22 cellular contexts compared by ENCODE assay signal in genomic region chr1:38528600-38528999, GRCh38.
DNase-seq lines count a peak whose midpoint lies in the region; TF ChIP-seq lines count a peak whose summit lies in the region.
"Had no signal": no experiment of that assay in that cellular context is flagged by ENCODE, and none has a peak within 500 bp of the region (broad histone marks: within the 10 kb centered on the region; RNA-seq: fewer than 3 reads in every experiment).

No MANE protein-coding gene starts in this region.

- H3K4me3 Mint-ChIP-seq in activated CD4-positive, alpha-beta T cell treated with anti-CD3 and anti-CD28 coated beads, Interleukin-2, amount 10 ng/mL, durations not matched to agents 24 days and 14 days, result peak overlapping the region; percentile 2

- H3K27ac ChIP-seq in HEK293 (ENCODE audit: extremely low read depth, low read depth, low read length) (no peak overlapping the region), thyroid gland (no peak overlapping the region)
- H3K27ac ChIP-seq: RWPE1, SK-N-MC had no signal

- no peaks in the 10 kb centered on the region for H3K36me3 ChIP-seq in HEK293 (ENCODE audit: control insufficient read depth in 2 of 2, insufficient read depth in 1 of 2, low read length in 2 of 2)
- H3K36me3 ChIP-seq in thyroid gland, result no peaks in the 10 kb centered on the region
- H3K36me3 ChIP-seq: BE2C had no signal

- H3K4me3 ChIP-seq in HEK293 (ENCODE audit: low read depth, low read length), result no peak overlapping the region
- H3K4me3 ChIP-seq in choroid plexus epithelial cell (ENCODE audit: low read depth, low read length), result no peak overlapping the region
- H3K4me3 ChIP-seq in thyroid gland (replicated peaks in 1 of 3), result no peak overlapping the region
- H3K4me3 ChIP-seq: SK-N-MC had no signal

- intact Hi-C loops in activated CD4-positive, alpha-beta T cell treated with anti-CD3 and anti-CD28 coated beads, Interleukin-2, amount 10 ng/mL, durations not matched to agents 24 days and 14 days (cut with micrococcal nuclease), result no loop called here
- intact Hi-C loops in thyroid gland (cut with DNase I), result no loop called here

- H3K9me3 ChIP-seq in HEK293 (ENCODE audit: control insufficient read depth, insufficient read depth, low read depth, low read length) (no peaks in the 10 kb centered on the region), thyroid gland (no peaks in the 10 kb centered on the region)
- H3K9me3 ChIP-seq: BE2C had no signal

- H3K36me3 Mint-ChIP-seq in activated CD4-positive, alpha-beta T cell treated with anti-CD3 and anti-CD28 coated beads, Interleukin-2, amount 10 ng/mL, durations not matched to agents 24 days and 14 days (ENCODE audit: low read depth), result no peaks in the 10 kb centered on the region

- 25 to 26% methylated on average over 3 of the region's 3 CpGs for WGBS in thyroid gland, 2 donors

- no peak overlapping the region for H3K27ac Mint-ChIP-seq in activated CD4-positive, alpha-beta T cell treated with anti-CD3 and anti-CD28 coated beads, Interleukin-2, amount 10 ng/mL, durations not matched to agents 24 days and 14 days

- H3K27me3 Mint-ChIP-seq in activated CD4-positive, alpha-beta T cell treated with anti-CD3 and anti-CD28 coated beads, Interleukin-2, amount 10 ng/mL, durations not matched to agents 24 days and 14 days, result peaks cover 5% of the 10 kb centered on the region

- DNase-seq in activated CD4-positive, alpha-beta T cell treated with anti-CD3 and anti-CD28 coated beads, Interleukin-2, amount 10 ng/mL, durations not matched to agents 24 days and 14 days, result no peak
- DNase-seq in activated CD4-positive, alpha-beta T cell treated with anti-CD3 and anti-CD28 coated beads, Interleukin-2, amount 50 U/mL, for 48 hours, result no peak
- DNase-seq in choroid plexus epithelial cell (ENCODE audit: low read depth) (peak; percentile 5), thyroid gland (peak; percentile 46 to 47), 8988T (no peak), SKM-1 (lab: John Stamatoyannopoulos, UW; ENCODE audit: unreplicated experiment) (no peak), COLO668 (lab: John Stamatoyannopoulos, UW; ENCODE audit: unreplicated experiment) (no peak)
- DNase-seq: BE2C; DMS153; GDM1; MV-4-11; NCI-H1105 treated with DMSO at 0.1 percent for 48 hours; NCI-H1694; NCI-H2081; NCI-H2171; NCI-H345; NCI-H774; NK-92 treated with Interleukin-12 subunit alpha and Interleukin-12 subunit beta, amount 100 ng/mL, for 24 hours; SHP77 treated with DMSO at 0.1 percent for 48 hours had no signal

- CTCF ChIA-PET in HEK293 (lab: Yijun Ruan, JAX), result interaction anchor here (0.8 kb wide), 1 partner anchor 290 kb away, joined by 3 read pairs; no protein-coding TSS in a partner anchor

- no peaks in the 10 kb centered on the region for H3K4me1 ChIP-seq in HEK293 (ENCODE audit: control insufficient read depth, insufficient read depth, low read length)
- H3K4me1 ChIP-seq in thyroid gland, result peaks cover 0 to 8% of the 10 kb centered on the region in 2 donors
- H3K4me1 ChIP-seq: BE2C had no signal

- POLR2A ChIA-PET in HEK293 (lab: Yijun Ruan, JAX), result no interaction called here

- no peak for TF ChIP-seq CTCF in HEK293 (tag by site-specific recombination; IDR thresholded peaks at IDR 0.05)
- TF ChIP-seq CTCF in choroid plexus epithelial cell (conservative IDR thresholded peaks at IDR 0.05; ENCODE audit: low read depth, low read length), result peak; percentile 21
- peak in 4 of 6 experiments; percentile 28 to 55 (median 38) for TF ChIP-seq CTCF in thyroid gland (IDR thresholded peaks at IDR 0.05)

- peaks cover 3% of the 10 kb centered on the region for H3K9me3 Mint-ChIP-seq in activated CD4-positive, alpha-beta T cell treated with anti-CD3 and anti-CD28 coated beads, Interleukin-2, amount 10 ng/mL, durations not matched to agents 24 days and 14 days

- no peak for TF ChIP-seq POLR2A in thyroid gland (IDR thresholded peaks at IDR 0.05)

- no peaks in the 10 kb centered on the region for H3K27me3 ChIP-seq in thyroid gland
- H3K27me3 ChIP-seq: BE2C had no signal

- H3K4me1 Mint-ChIP-seq in activated CD4-positive, alpha-beta T cell treated with anti-CD3 and anti-CD28 coated beads, Interleukin-2, amount 10 ng/mL, durations not matched to agents 24 days and 14 days, result peaks cover 23% of the 10 kb centered on the region

TF ChIP-seq in HEK293, 187 proteins besides CTCF, POLR2A, EP300 and RAD21:
- no peak for TF ChIP-seq ZNF501 (tag by site-specific recombination; IDR thresholded peaks at IDR 0.05)
- TF ChIP-seq SCRT2 (tag by site-specific recombination; IDR thresholded peaks at IDR 0.05), result 0 out of 2 replicates have a peak, but pooled peaks have one; percentile 16
TF ChIP-seq in HEK293: peak in this region for 1.

Comparison
In these comparisons a context has a peak if more than half of its experiments do, and no peak if none do; other contexts are left out.
1. DNase-seq: peak in choroid plexus epithelial cell (single experiment) and thyroid gland (2 of 2); none in activated CD4-positive, alpha-beta T cell treated with anti-CD3 and anti-CD28 coated beads, Interleukin-2, amount 10 ng/mL, durations not matched to agents 24 days and 14 days (single experiment), activated CD4-positive, alpha-beta T cell treated with anti-CD3 and anti-CD28 coated beads, Interleukin-2, amount 50 U/mL, for 48 hours (0 of 2), 8988T (single experiment), SKM-1 (single experiment) and COLO668 (single experiment).